8 cellular contexts compared by ENCODE assay signal in the genomic region with DNA sequence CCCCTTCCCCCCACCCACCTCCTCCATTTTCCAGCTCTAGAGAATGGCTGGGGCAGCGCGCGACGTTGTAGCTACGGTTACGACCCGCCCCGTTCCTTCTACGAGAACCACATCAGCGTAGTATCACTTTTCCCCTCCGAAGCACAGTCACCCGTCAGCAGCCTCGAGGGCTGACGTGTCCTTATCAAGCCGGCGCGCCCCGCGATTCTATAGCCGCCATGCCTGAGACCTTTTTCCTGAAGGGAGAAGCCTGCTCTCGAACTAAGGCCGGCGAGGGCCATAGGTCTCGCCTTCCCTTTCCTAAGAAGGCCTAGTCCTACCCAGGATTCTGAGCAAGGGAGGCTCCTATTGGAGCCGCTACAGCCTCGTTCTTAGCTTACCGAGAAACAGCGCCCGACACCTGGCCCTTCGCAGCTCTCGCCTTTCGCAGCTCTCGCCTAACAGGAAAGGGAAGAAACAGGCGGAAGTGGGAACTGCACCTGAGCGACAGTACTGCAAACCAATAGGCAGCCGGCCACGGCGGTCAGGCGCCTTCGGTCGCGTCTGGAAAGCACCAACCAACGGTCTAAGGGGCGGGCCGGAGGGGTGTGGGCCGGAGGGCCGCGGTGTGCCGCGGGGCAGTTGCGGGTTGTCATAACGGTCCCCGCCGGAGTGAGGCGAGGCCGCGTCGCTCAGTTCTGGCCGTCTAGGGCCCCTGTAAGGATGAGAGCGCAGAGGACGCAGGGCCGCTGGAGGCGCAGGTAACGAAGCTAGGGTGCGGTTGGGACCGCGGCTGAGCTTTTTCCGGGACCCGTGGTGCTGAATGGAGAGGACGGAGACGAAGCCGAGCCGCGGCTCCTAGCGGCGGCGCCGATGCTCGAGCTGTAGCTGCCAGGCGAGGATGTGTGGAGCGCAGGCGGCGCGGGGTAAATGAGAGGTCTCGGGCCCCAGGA. TPM values are rescaled to one million over a fixed set of nuclear protein-coding genes. Genes with fewer than 3 reads are reported as not detected.
DNase-seq lines count a peak whose midpoint lies in the region; ATAC-seq lines count a peak whose summit lies in the region.

A gene (plus strand): TSS at position 618 of the 932 bp plus-strand sequence. CDS start 470 bp downstream, outside the sequence.
A gene (minus strand): TSS at position 445 of the 932 bp plus-strand sequence. CDS start 1,522 bp downstream, outside the sequence.

- in situ Hi-C loops in GM23248 (cut with MboI) = no loop called here

- POLR2A ChIA-PET in naive thymus-derived CD4-positive, alpha-beta T cell (lab: Charles Lee) = interaction anchor here (0.6 to 7.1 kb wide), 35 partner anchors 8 to 912 kb away, joined by 3 to 226 read pairs (median 5); a partner anchor contains a TSS

- peak within 1 kb of the TSS; percentile 94 for H3K9ac ChIP-seq in GM23248

- peaks cover 51% of the 10 kb centered on the region for H3K4me1 ChIP-seq in GM23248 (ENCODE audit: insufficient read depth)
- H3K4me1 ChIP-seq in naive thymus-derived CD4-positive, alpha-beta T cell (ENCODE audit: control insufficient read depth in 2 of 2, insufficient read depth in 2 of 2, low read length in 2 of 2) = peaks cover 40 to 42% of the 10 kb centered on the region in 2 donors

- DNase-seq in EH (ENCODE audit: low read depth) (peak; percentile 98), GM23248 (peak; percentile 99), Kasumi-1 (lab: John Stamatoyannopoulos, UW) (peak; percentile 98), RKO (ENCODE audit: low spot score) (peak; percentile 98), fibroblast of gingiva (ENCODE audit: low read depth) (peak; percentile 99)
- DNase-seq in activated T-helper 1 cell treated with anti-CD3 and anti-CD28 coated beads, Interleukin-12 subunit alpha, Interleukin-12 subunit beta, Interleukin-2, Interleukin-4 antibody, amounts not matched to agents 30 ng/mL and 10 ng/mL and 1 ng/mL, durations not matched to agents 14 hours and 24 hours and 36 hours (ENCODE audit: low spot score) = peak; percentile 96
- DNase-seq in naive thymus-derived CD4-positive, alpha-beta T cell = peak; percentile 89 to 95 (median 94)
- DNase-seq in stimulated activated naive B cell treated with anti-CD40 and anti-IgM and Interleukin-4, amounts not matched to agents 10 μg/mL and 1 μg/mL and 100 μg/mL, for 72 hours = peak; percentile 98

- H3K36me3 Mint-ChIP-seq in activated T-helper 1 cell treated with anti-CD3 and anti-CD28 coated beads, Interleukin-12 subunit alpha, Interleukin-12 subunit beta, Interleukin-2, Interleukin-4 antibody, amounts not matched to agents 30 ng/mL and 10 ng/mL and 1 ng/mL, durations not matched to agents 14 hours and 24 hours and 36 hours (ENCODE audit: low read depth) = peaks cover 44% of the 10 kb centered on the region
- peaks cover 5 to 42% (median 17%) of the 10 kb centered on the region in 5 donors for H3K36me3 Mint-ChIP-seq in naive thymus-derived CD4-positive, alpha-beta T cell
- H3K36me3 Mint-ChIP-seq in stimulated activated naive B cell treated with anti-CD40 and anti-IgM and Interleukin-4, amounts not matched to agents 10 μg/mL and 1 μg/mL and 100 μg/mL, for 72 hours = peaks cover 31 to 49% of the 10 kb centered on the region in 2 donors

- CTCF ChIA-PET in naive thymus-derived CD4-positive, alpha-beta T cell (lab: Charles Lee) = interaction anchor here (0.7 to 4.6 kb wide), 12 partner anchors 10 to 717 kb away, joined by 3 to 37 read pairs (median 7); a partner anchor contains a TSS

- peaks cover 53% of the 10 kb centered on the region for H3K4me1 Mint-ChIP-seq in activated T-helper 1 cell treated with anti-CD3 and anti-CD28 coated beads, Interleukin-12 subunit alpha, Interleukin-12 subunit beta, Interleukin-2, Interleukin-4 antibody, amounts not matched to agents 30 ng/mL and 10 ng/mL and 1 ng/mL, durations not matched to agents 14 hours and 24 hours and 36 hours (ENCODE audit: low read depth)
- peaks cover 36 to 75% (median 56%) of the 10 kb centered on the region in 7 donors for H3K4me1 Mint-ChIP-seq in naive thymus-derived CD4-positive, alpha-beta T cell
- peaks cover 20 to 49% of the 10 kb centered on the region in 2 donors for H3K4me1 Mint-ChIP-seq in stimulated activated naive B cell treated with anti-CD40 and anti-IgM and Interleukin-4, amounts not matched to agents 10 μg/mL and 1 μg/mL and 100 μg/mL, for 72 hours

- no peaks in the 10 kb centered on the region for H3K9me3 Mint-ChIP-seq in activated T-helper 1 cell treated with anti-CD3 and anti-CD28 coated beads, Interleukin-12 subunit alpha, Interleukin-12 subunit beta, Interleukin-2, Interleukin-4 antibody, amounts not matched to agents 30 ng/mL and 10 ng/mL and 1 ng/mL, durations not matched to agents 14 hours and 24 hours and 36 hours
- H3K9me3 Mint-ChIP-seq in naive thymus-derived CD4-positive, alpha-beta T cell = no peaks in the 10 kb centered on the region
- no peaks in the 10 kb centered on the region for H3K9me3 Mint-ChIP-seq in stimulated activated naive B cell treated with anti-CD40 and anti-IgM and Interleukin-4, amounts not matched to agents 10 μg/mL and 1 μg/mL and 100 μg/mL, for 72 hours

- H4K20me1 ChIP-seq in GM23248 (ENCODE audit: insufficient read depth) = no peaks in the 10 kb centered on the region

- peak within 1 kb of the TSS; percentile 76 for H2AFZ ChIP-seq in GM23248

- 1 to 2% methylated on average over 78 of the region's 85 CpGs for WGBS in GM23248 (ENCODE audit: low coverage in 1 of 2, low lambda C conversion rate in 2 of 2, missing lambda C conversion rate in 2 of 2), 2 experiments

- peak; percentile 92 for ATAC-seq in naive thymus-derived CD4-positive, alpha-beta T cell
- peak; percentile 93 to 95 for ATAC-seq in stimulated activated naive B cell treated with anti-CD40 and anti-IgM and Interleukin-4, amounts not matched to agents 10 μg/mL and 1 μg/mL and 100 μg/mL, for 72 hours (replicated peaks)

- peak within 1 kb of the TSS; percentile 98 for H3K4me3 Mint-ChIP-seq in activated T-helper 1 cell treated with anti-CD3 and anti-CD28 coated beads, Interleukin-12 subunit alpha, Interleukin-12 subunit beta, Interleukin-2, Interleukin-4 antibody, amounts not matched to agents 30 ng/mL and 10 ng/mL and 1 ng/mL, durations not matched to agents 14 hours and 24 hours and 36 hours
- H3K4me3 Mint-ChIP-seq in naive thymus-derived CD4-positive, alpha-beta T cell = peak within 1 kb of the TSS; percentile 94 to 99 (median 98)
- peak within 1 kb of the TSS; percentile 93 to 96 for H3K4me3 Mint-ChIP-seq in stimulated activated naive B cell treated with anti-CD40 and anti-IgM and Interleukin-4, amounts not matched to agents 10 μg/mL and 1 μg/mL and 100 μg/mL, for 72 hours

- H3K4me2 ChIP-seq in GM23248 (ENCODE audit: unreplicated experiment) = peak within 1 kb of the TSS; percentile 90

- no peaks in the 10 kb centered on the region for H3K27me3 ChIP-seq in GM23248 (replicated peaks; ENCODE audit: insufficient read depth)
- H3K27me3 ChIP-seq in naive thymus-derived CD4-positive, alpha-beta T cell (ENCODE audit: control insufficient read depth in 2 of 2, insufficient read depth in 2 of 2, low read length in 2 of 2) = no peaks in the 10 kb centered on the region

- intact Hi-C loops in activated T-helper 1 cell treated with anti-CD3 and anti-CD28 coated beads, Interleukin-12 subunit alpha, Interleukin-12 subunit beta, Interleukin-2, Interleukin-4 antibody, amounts not matched to agents 30 ng/mL and 10 ng/mL and 1 ng/mL, durations not matched to agents 14 hours and 24 hours and 36 hours (cut with micrococcal nuclease) = loop anchor here (1.0 to 5.0 kb wide), 11 partner anchors 14 to 692 kb away; a partner anchor contains a TSS
- intact Hi-C loops in naive thymus-derived CD4-positive, alpha-beta T cell (cut with micrococcal nuclease) = loop anchor here (1.0 to 5.0 kb wide), 14 partner anchors 14 to 1217 kb away; a partner anchor contains a TSS

- H3K79me2 ChIP-seq in GM23248 (ENCODE audit: insufficient read depth) = peaks cover 91% of the 10 kb centered on the region

- peaks cover 61% of the 10 kb centered on the region for H3F3A ChIP-seq in GM23248 (ENCODE audit: insufficient read depth)

- H3K27ac ChIP-seq in GM23248 = peak within 1 kb of the TSS; percentile 96
- peak within 1 kb of the TSS; percentile 97 for H3K27ac ChIP-seq in naive thymus-derived CD4-positive, alpha-beta T cell (ENCODE audit: low read depth, low read length)

- peaks cover 2% of the 10 kb centered on the region for H3K27me3 Mint-ChIP-seq in activated T-helper 1 cell treated with anti-CD3 and anti-CD28 coated beads, Interleukin-12 subunit alpha, Interleukin-12 subunit beta, Interleukin-2, Interleukin-4 antibody, amounts not matched to agents 30 ng/mL and 10 ng/mL and 1 ng/mL, durations not matched to agents 14 hours and 24 hours and 36 hours (ENCODE audit: insufficient read depth)
- H3K27me3 Mint-ChIP-seq in naive thymus-derived CD4-positive, alpha-beta T cell = no peaks in the 10 kb centered on the region
- no peaks in the 10 kb centered on the region for H3K27me3 Mint-ChIP-seq in stimulated activated naive B cell treated with anti-CD40 and anti-IgM and Interleukin-4, amounts not matched to agents 10 μg/mL and 1 μg/mL and 100 μg/mL, for 72 hours

- H3K9me3 ChIP-seq in GM23248 (ENCODE audit: low read depth) = no peaks in the 10 kb centered on the region
- no peaks in the 10 kb centered on the region for H3K9me3 ChIP-seq in naive thymus-derived CD4-positive, alpha-beta T cell (ENCODE audit: control insufficient read depth in 2 of 3, low read length in 3 of 3)

- no peaks in the 10 kb centered on the region for H3K9me2 ChIP-seq in GM23248 (ENCODE audit: insufficient read depth)

- peak within 1 kb of the TSS; percentile 90 for H3K4me3 ChIP-seq in GM23248
- peak within 1 kb of the TSS; percentile 98 for H3K4me3 ChIP-seq in naive thymus-derived CD4-positive, alpha-beta T cell (ENCODE audit: low read length)

- H3K27ac Mint-ChIP-seq in activated T-helper 1 cell treated with anti-CD3 and anti-CD28 coated beads, Interleukin-12 subunit alpha, Interleukin-12 subunit beta, Interleukin-2, Interleukin-4 antibody, amounts not matched to agents 30 ng/mL and 10 ng/mL and 1 ng/mL, durations not matched to agents 14 hours and 24 hours and 36 hours = peak within 1 kb of the TSS; percentile 98
- H3K27ac Mint-ChIP-seq in naive thymus-derived CD4-positive, alpha-beta T cell = peak within 1 kb of the TSS; percentile 95 to 100 (median 99)
- peak within 1 kb of the TSS; percentile 98 for H3K27ac Mint-ChIP-seq in stimulated activated naive B cell treated with anti-CD40 and anti-IgM and Interleukin-4, amounts not matched to agents 10 μg/mL and 1 μg/mL and 100 μg/mL, for 72 hours

- H3K36me3 ChIP-seq in GM23248 (ENCODE audit: low read depth) = peaks cover 21% of the 10 kb centered on the region
- H3K36me3 ChIP-seq in naive thymus-derived CD4-positive, alpha-beta T cell (ENCODE audit: control insufficient read depth in 2 of 3, insufficient read depth in 3 of 3, low read length in 3 of 3) = peaks cover 7 to 15% (median 12%) of the 10 kb centered on the region in 3 experiments

RNA-seq across cellular contexts. Expression of the first gene that starts in this region (rescaled TPM):
- total RNA-seq in GM23248 (2014; rRNA removed; shearing (Covaris generic)) = 92.9 and 105 TPM in 2 replicates
- 40.2 and 41.9 TPM in 2 replicates for polyA plus RNA-seq in GM23248 (2016; fragmentation: Nextera tagmentation; extraction: Ambion mirVana)
- 57.5 and 58.3 TPM in 2 replicates for total RNA-seq in activated T-helper 1 cell treated with anti-CD3 and anti-CD28 coated beads, Interleukin-12 subunit alpha, Interleukin-12 subunit beta, Interleukin-2, Interleukin-4 antibody, amounts not matched to agents 30 ng/mL and 10 ng/mL and 1 ng/mL, durations not matched to agents 14 hours and 24 hours and 36 hours
- 10 to 100 TPM; 16.8 to 69.3 (median 35.1) TPM for total RNA-seq in naive thymus-derived CD4-positive, alpha-beta T cell
- 10 to 100 TPM; 16.5 to 24.5 TPM for polyA plus RNA-seq in naive thymus-derived CD4-positive, alpha-beta T cell

RNA-seq across cellular contexts. Expression of the second gene that starts in this region (rescaled TPM):
- total RNA-seq in GM23248 (2014; rRNA removed; shearing (Covaris generic)) = 89.8 and 92.5 TPM in 2 replicates
- 240 and 253 TPM in 2 replicates for polyA plus RNA-seq in GM23248 (2016; fragmentation: Nextera tagmentation; extraction: Ambion mirVana)
- total RNA-seq in activated T-helper 1 cell treated with anti-CD3 and anti-CD28 coated beads, Interleukin-12 subunit alpha, Interleukin-12 subunit beta, Interleukin-2, Interleukin-4 antibody, amounts not matched to agents 30 ng/mL and 10 ng/mL and 1 ng/mL, durations not matched to agents 14 hours and 24 hours and 36 hours = 224 and 237 TPM in 2 replicates
- 100 to 1,000 TPM; 177 to 429 (median 281) TPM for total RNA-seq in naive thymus-derived CD4-positive, alpha-beta T cell
- polyA plus RNA-seq in naive thymus-derived CD4-positive, alpha-beta T cell = 100 to 1,000 TPM; 468 to 686 TPM

Comparison
In these comparisons a context has a peak if more than half of its experiments do, and no peak if none do; other contexts are left out.
1. Peak in every context shown above with its lines: DNase-seq, ATAC-seq, H3K4me3 ChIP-seq and H3K27ac ChIP-seq.